ENCODE assay signal across 1 cellular context in the genomic region with DNA sequence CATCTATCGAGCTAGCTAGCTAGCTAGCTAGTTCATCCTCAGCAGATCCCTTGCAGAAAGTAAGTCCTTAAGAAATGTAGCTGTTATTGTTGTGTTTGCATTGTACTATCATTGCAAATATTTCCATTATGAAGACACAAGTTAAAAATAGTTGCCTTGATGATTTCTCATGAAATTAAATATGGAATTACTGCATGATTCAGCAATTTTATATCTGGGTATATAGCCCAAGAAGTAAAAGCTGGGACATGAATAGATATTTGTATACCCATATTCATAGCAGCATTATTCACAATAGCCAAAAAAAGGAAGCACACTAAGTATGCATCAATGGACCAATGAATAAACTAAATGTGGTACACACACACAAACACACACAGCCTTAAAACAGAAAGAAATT.
TF ChIP-seq lines count a peak whose summit lies in the region.

No MANE protein-coding gene starts in this region.

TF ChIP-seq in HepG2, 621 proteins besides CTCF, POLR2A, EP300 and RAD21:
- TF ChIP-seq NFE2L2 (IDR thresholded peaks at IDR 0.05; ENCODE audit: low read length) = peak; percentile 58; the same call in 1 of the 2 replicates
- peak in 1 of 2 experiments; percentile 42; a peak in 1 of 4 replicates for TF ChIP-seq MAFK (conservative IDR thresholded peaks at IDR 0.05 in 1 of 2, IDR thresholded peaks at IDR 0.05 in 1 of 2; ENCODE audit: low read length in 2 of 2)
- TF ChIP-seq SP1 (IDR thresholded peaks at IDR 0.05) = no peak
- no peak for TF ChIP-seq SP1 (CRISPR knock-in tag; IDR thresholded peaks at IDR 0.05)
TF ChIP-seq in HepG2: peak in this region for 2.
